In the genomic region with DNA sequence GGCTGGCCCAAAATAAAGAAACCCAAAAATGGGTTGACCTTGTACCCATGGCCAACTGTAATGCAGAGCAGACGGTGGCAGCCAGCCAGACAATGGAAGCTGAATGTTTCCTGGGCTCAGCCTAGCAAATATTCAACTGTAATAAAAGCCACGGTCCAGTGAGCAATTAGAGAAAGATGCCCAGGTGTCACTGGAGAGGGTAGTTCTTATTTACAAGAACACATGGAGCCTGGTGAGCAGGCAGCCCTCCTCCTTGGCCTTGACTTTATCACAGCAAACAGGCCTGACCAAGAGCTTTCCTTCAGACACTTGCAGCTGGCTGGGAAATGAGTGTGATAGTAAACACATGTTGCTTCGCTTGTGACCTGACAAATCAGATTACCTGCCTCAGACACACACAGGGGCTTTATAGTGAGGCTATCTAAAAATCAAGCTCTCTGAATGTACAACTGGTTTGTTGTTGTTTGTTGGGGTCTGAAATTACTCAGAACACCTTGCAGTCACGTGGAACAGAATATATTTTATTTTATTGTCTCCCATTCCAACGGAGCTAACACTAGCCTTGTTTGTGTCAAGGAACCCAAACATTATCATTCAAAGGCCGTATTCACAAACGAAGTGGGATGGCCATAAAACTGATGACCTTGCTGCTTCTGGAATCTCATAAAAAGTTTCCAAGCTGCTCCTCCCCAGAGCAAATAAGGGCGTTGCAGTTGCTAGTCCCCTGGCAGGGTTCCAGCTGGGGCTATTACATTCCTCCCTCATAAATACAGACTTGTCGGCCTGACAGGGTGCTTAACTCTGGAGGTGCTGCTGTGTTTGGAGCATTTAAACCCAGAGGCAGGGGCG, we compare ENCODE assay signal across 8 cellular contexts.
A peak's percentile ranks its signal among the peaks of the same experiment; 100 is the strongest.
DNase-seq lines count a peak whose midpoint lies in the region; ATAC-seq and TF ChIP-seq lines count a peak whose summit lies in the region.

No MANE protein-coding gene starts in this region.

- no peak for TF ChIP-seq CTCF in hepatocyte (IDR thresholded peaks at IDR 0.05; ENCODE audit: poor library complexity)
- no peak for TF ChIP-seq CTCF in testis (IDR thresholded peaks at IDR 0.05)

- H3K9me3 ChIP-seq in hepatocyte (ENCODE audit: low read depth) (no peaks in the 10 kb centered on the region), testis (no peaks in the 10 kb centered on the region)

- DNase-seq in AG08396 (ENCODE audit: low spot score) (peak; percentile 37), NCI-H1048 (lab: John Stamatoyannopoulos, UW) (peak; percentile 78), SK-N-DZ (ENCODE audit: low spot score) (peak; percentile 96), hepatocyte (ENCODE audit: low spot score) (peak; percentile 96), testis (peak; percentile 96)
- no peak for DNase-seq in activated naive CD4-positive, alpha-beta T cell treated with anti-CD3 and anti-CD28 coated beads, Interleukin-2, amount 50 U/mL, for 16 hours

- no peaks in the 10 kb centered on the region for H3K9me2 ChIP-seq in hepatocyte (replicated peaks; ENCODE audit: insufficient read depth)

- ATAC-seq in GM19395 (IDR thresholded peaks at IDR 0.05; ENCODE audit: unreplicated experiment) (no peak), HG02852 (IDR thresholded peaks at IDR 0.05; ENCODE audit: unreplicated experiment) (no peak)

- H4K20me1 ChIP-seq in hepatocyte (ENCODE audit: insufficient read depth, poor library complexity, severe bottlenecking): no peaks in the 10 kb centered on the region

- WGBS in hepatocyte (ENCODE audit: low lambda C conversion rate, missing lambda C conversion rate): 10% methylated on average over 10 of the region's 10 CpGs
- WGBS in testis, 2 donors: 25 to 27% methylated on average over 10 of the region's 10 CpGs

- intact Hi-C loops in testis (cut with DNase I; ENCODE audit: low total_unique reads): loop anchor here (10.0 kb wide), 1 partner anchor 93 kb away; no protein-coding TSS in a partner anchor

- H3K27ac ChIP-seq in hepatocyte (peak overlapping the region; percentile 83), testis (peak overlapping the region; percentile 80 to 81)

- H3K4me2 ChIP-seq in hepatocyte: peak overlapping the region; percentile 50

- no peaks in the 10 kb centered on the region for H3K27me3 ChIP-seq in hepatocyte
- H3K27me3 ChIP-seq in testis: no peaks in the 10 kb centered on the region

- no peaks in the 10 kb centered on the region for H3K79me2 ChIP-seq in hepatocyte

- H3K36me3 ChIP-seq in hepatocyte (replicated peaks; ENCODE audit: insufficient read depth, low read depth): no peaks in the 10 kb centered on the region
- no peaks in the 10 kb centered on the region for H3K36me3 ChIP-seq in testis (ENCODE audit: low read depth, missing control alignments)

- H2AFZ ChIP-seq in hepatocyte: no peak overlapping the region

- H3K4me3 ChIP-seq in hepatocyte: no peak overlapping the region
- no peak overlapping the region for H3K4me3 ChIP-seq in testis

- H3K4me1 ChIP-seq in hepatocyte (ENCODE audit: insufficient read depth): peaks cover 65% of the 10 kb centered on the region
- peaks cover 72% of the 10 kb centered on the region for H3K4me1 ChIP-seq in testis

- TF ChIP-seq POLR2A in testis (IDR thresholded peaks at IDR 0.05): no peak
